ENCODE assay signal across 35 cellular contexts in genomic region chr2:170518911-170519310, GRCh38.
"Had no signal": no experiment of that assay in that cellular context is flagged by ENCODE, and none has a peak within 500 bp of the region (broad histone marks: within the 10 kb centered on the region; RNA-seq: fewer than 3 reads in every experiment).

No MANE protein-coding gene starts in this region.

- H3K9ac ChIP-seq: KMS-11 had no signal

- H3K4me2 ChIP-seq: KMS-11 had no signal

- H3K27ac ChIP-seq: KMS-11 had no signal

- DNase-seq: Karpas-422, Kasumi-1, KG1, MM.1S, MV-4-11, NCI-H1048, NCI-H1092, NCI-H1092 treated with DMSO at 0.1 percent for 48 hours, NCI-H1105, NCI-H1105 treated with DMSO at 0.1 percent for 48 hours, NCI-H1417, NCI-H1417 treated with DMSO at 0.1 percent for 48 hours, NCI-H1436, NCI-H1436 treated with DMSO at 0.1 percent for 48 hours, NCI-H146, NCI-H1694, NCI-H1694 treated with DMSO at 0.1 percent for 48 hours, NCI-H187, NCI-H187 treated with DMSO at 0.1 percent for 48 hours, NCI-H1930, NCI-H2029, NCI-H2029 treated with DMSO at 0.1 percent for 48 hours, NCI-H2081, NCI-H2081 treated with DMSO at 0.1 percent for 48 hours, NCI-H2107, NCI-H2171, NCI-H2171 treated with DMSO at 0.1 percent for 48 hours, NCI-H2227 treated with DMSO at 0.1 percent for 48 hours, NCI-H226, NCI-H345, NCI-H446, NCI-H446 treated with DMSO at 0.1 percent for 48 hours, NCI-H510A, NCI-H510A treated with DMSO at 0.1 percent for 48 hours had no signal
